Comparison of ENCODE assay signal across 13 cellular contexts in genomic region chr7:50685445-50686070, GRCh38.
A peak's percentile ranks its signal among the peaks of the same experiment; 100 is the strongest.
DNase-seq lines count a peak whose midpoint lies in the region; ATAC-seq and TF ChIP-seq lines count a peak whose summit lies in the region.
"Had no signal": no experiment of that assay in that cellular context is flagged by ENCODE, and none has a peak within 500 bp of the region (broad histone marks: within the 10 kb centered on the region; RNA-seq: fewer than 3 reads in every experiment).

No MANE protein-coding gene starts in this region.

- peaks cover 30% of the 10 kb centered on the region for H3K36me3 Mint-ChIP-seq in endodermal cell (ENCODE audit: low read depth)
- H3K36me3 Mint-ChIP-seq: CD4-positive, CD25-positive, alpha-beta regulatory T cell had no signal

- H3K27ac Mint-ChIP-seq in endodermal cell, result no peak overlapping the region
- H3K27ac Mint-ChIP-seq: CD4-positive, CD25-positive, alpha-beta regulatory T cell; naive thymus-derived CD8-positive, alpha-beta T cell had no signal

- peak; percentile 39 for DNase-seq in NCI-H510A treated with DMSO at 0.1 percent for 48 hours (lab: John Stamatoyannopoulos, UW)
- DNase-seq in NCI-H510A (lab: John Stamatoyannopoulos, UW), result no peak
- DNase-seq in endodermal cell, result peak; percentile 17
- no peak for DNase-seq in right lobe of liver
- no peak for DNase-seq in substantia nigra (lab: John Stamatoyannopoulos, UW)
- DNase-seq in NCI-H526 treated with DMSO at 0.1 percent for 48 hours (lab: John Stamatoyannopoulos, UW), result no peak
- DNase-seq: activated naive CD4-positive, alpha-beta T cell; CD4-positive, CD25-positive, alpha-beta regulatory T cell; GF-D8; naive thymus-derived CD8-positive, alpha-beta T cell; stimulated activated CD4-positive, alpha-beta T cell treated with anti-CD3 and anti-CD28 coated beads, Interleukin-4, amount 100 ng/mL, for 24 hours had no signal

- no peaks in the 10 kb centered on the region for H3K4me1 Mint-ChIP-seq in endodermal cell
- H3K4me1 Mint-ChIP-seq: CD4-positive, CD25-positive, alpha-beta regulatory T cell had no signal

- no peak for TF ChIP-seq POLR2A in right lobe of liver (IDR thresholded peaks at IDR 0.05)

- intact Hi-C loops in right lobe of liver (cut with DNase I), result no loop called here

- H3K27me3 ChIP-seq in endodermal cell (ENCODE audit: control insufficient read depth, insufficient read depth, low read length, poor library complexity, severe bottlenecking) (no peaks in the 10 kb centered on the region), right lobe of liver (no peaks in the 10 kb centered on the region)

- H3K9me3 Mint-ChIP-seq in endodermal cell, result no peaks in the 10 kb centered on the region
- H3K9me3 Mint-ChIP-seq: naive thymus-derived CD8-positive, alpha-beta T cell had no signal

- no peak overlapping the region for H3K4me3 Mint-ChIP-seq in endodermal cell
- H3K4me3 Mint-ChIP-seq: CD4-positive, CD25-positive, alpha-beta regulatory T cell; naive thymus-derived CD8-positive, alpha-beta T cell had no signal

- no peak for TF ChIP-seq CTCF in endodermal cell (conservative IDR thresholded peaks at IDR 0.05)
- no peak for TF ChIP-seq CTCF in right lobe of liver (IDR thresholded peaks at IDR 0.05)

- WGBS in endodermal cell (ENCODE audit: insufficient coverage in 1 of 2, insufficient read length in 1 of 2), 2 experiments, result 96% methylated on average over 7 to 9 of the region's 9 CpGs
- 31% methylated on average over 7 of the region's 9 CpGs for WGBS in right lobe of liver (ENCODE audit: insufficient coverage, low coverage, low lambda C conversion rate, missing lambda C conversion rate)

- H3K27me3 Mint-ChIP-seq in endodermal cell (ENCODE audit: insufficient read depth), result no peaks in the 10 kb centered on the region

- H3K4me1 ChIP-seq in endodermal cell (ENCODE audit: control insufficient read depth, insufficient read depth, low read length) (no peaks in the 10 kb centered on the region), right lobe of liver (peaks cover 0 to 68% (median 31%) of the 10 kb centered on the region in 4 donors)

- H3K36me3 ChIP-seq in endodermal cell (ENCODE audit: control insufficient read depth, insufficient read depth, low read length), result peaks cover 65% of the 10 kb centered on the region
- no peaks in the 10 kb centered on the region for H3K36me3 ChIP-seq in right lobe of liver

- no peak overlapping the region for H3K27ac ChIP-seq in endodermal cell (ENCODE audit: low read depth, low read length)
- peak overlapping the region; percentile 29 to 86 (median 85) for H3K27ac ChIP-seq in right lobe of liver
- H3K27ac ChIP-seq in substantia nigra (ENCODE audit: low read depth, low read length, poor library complexity, severe bottlenecking), result peak overlapping the region; percentile 49

- no peak overlapping the region for H3K9ac ChIP-seq in endodermal cell (ENCODE audit: extremely low read depth, low read length, poor library complexity, severe bottlenecking)

- ATAC-seq in right lobe of liver (peak in 2 of 4 donors; percentile 1 to 22), HG03135 (IDR thresholded peaks at IDR 0.05; ENCODE audit: unreplicated experiment) (no peak), GM21381 (IDR thresholded peaks at IDR 0.05; ENCODE audit: unreplicated experiment) (no peak)
- ATAC-seq: naive thymus-derived CD8-positive, alpha-beta T cell had no signal

- H3K4me3 ChIP-seq in endodermal cell (ENCODE audit: low read length), result no peak overlapping the region
- no peak overlapping the region for H3K4me3 ChIP-seq in right lobe of liver

- H3K9me3 ChIP-seq in endodermal cell (ENCODE audit: control insufficient read depth, low read length), result no peaks in the 10 kb centered on the region
- no peaks in the 10 kb centered on the region for H3K9me3 ChIP-seq in right lobe of liver

Comparison
In these comparisons a context has a peak if more than half of its experiments do, and no peak if none do; other contexts are left out.
1. DNase-seq: peak in NCI-H510A treated with DMSO at 0.1 percent for 48 hours (single experiment) and endodermal cell (single experiment); none in NCI-H510A (single experiment), right lobe of liver (0 of 3), substantia nigra (0 of 49) and NCI-H526 treated with DMSO at 0.1 percent for 48 hours (single experiment).